Comparison of ENCODE assay signal across 1 cellular context in genomic region chr7:98357751-98358161, GRCh38.
A peak's percentile ranks its signal among the peaks of the same experiment; 100 is the strongest.
TF ChIP-seq lines count a peak whose summit lies in the region.

No MANE protein-coding gene starts in this region.

TF ChIP-seq in A549, 52 proteins besides CTCF, POLR2A, EP300 and RAD21 (continued from another document):
- TF ChIP-seq HMGXB4 (CRISPR knock-in tag; IDR thresholded peaks at IDR 0.05; ENCODE audit: borderline replicate concordance) (no peak), FOXS1 (CRISPR knock-in tag; IDR thresholded peaks at IDR 0.05) (no peak), CBX2 (IDR thresholded peaks at IDR 0.05; ENCODE audit: borderline replicate concordance, low read depth) (no peak), NR3C1 (IDR thresholded peaks at IDR 0.05) (no peak), ZSCAN20 (CRISPR knock-in tag; IDR thresholded peaks at IDR 0.05) (no peak), NPAS2 (CRISPR knock-in tag; IDR thresholded peaks at IDR 0.05; ENCODE audit: borderline replicate concordance) (no peak), REST (IDR thresholded peaks at IDR 0.05) (no peak), ZNF302 (CRISPR knock-in tag; IDR thresholded peaks at IDR 0.05) (no peak), TFCP2L1 (CRISPR knock-in tag; IDR thresholded peaks at IDR 0.05) (no peak), CBX8 (IDR thresholded peaks at IDR 0.05) (no peak), E2F6 (IDR thresholded peaks at IDR 0.05; ENCODE audit: borderline replicate concordance, low read depth) (no peak), KDM1A (IDR thresholded peaks at IDR 0.05; ENCODE audit: low read depth) (no peak), RFX5 (IDR thresholded peaks at IDR 0.05) (0 out of 2 replicates have a peak, but pooled peaks have one; percentile 26), SREBF2 (IDR thresholded peaks at IDR 0.05) (no peak), RCOR1 (IDR thresholded peaks at IDR 0.05; ENCODE audit: low read depth, low read length) (no peak), ZFP36 (IDR thresholded peaks at IDR 0.05; ENCODE audit: borderline replicate concordance, partially characterized antibody) (no peak), MAZ (IDR thresholded peaks at IDR 0.05; ENCODE audit: borderline replicate concordance, low read depth, low read length) (no peak), HES2 (IDR thresholded peaks at IDR 0.05) (peak; percentile 47; the same call in 1 of the 2 replicates), CHD4 (IDR thresholded peaks at IDR 0.05; ENCODE audit: borderline replicate concordance) (no peak), HDAC2 (IDR thresholded peaks at IDR 0.05) (no peak), ESRRA (IDR thresholded peaks at IDR 0.05; ENCODE audit: borderline replicate concordance, low read length) (peak; percentile 95), HOXB5 (CRISPR knock-in tag; IDR thresholded peaks at IDR 0.05) (no peak), ELK1 (IDR thresholded peaks at IDR 0.05; ENCODE audit: low read depth, low read length) (no peak), PHF8 (IDR thresholded peaks at IDR 0.05; ENCODE audit: borderline replicate concordance, low read depth) (no peak), BHLHE40 (IDR thresholded peaks at IDR 0.05; ENCODE audit: low read depth, low read length) (no peak), CHD2 (IDR thresholded peaks at IDR 0.05; ENCODE audit: low read length, partially characterized antibody) (no peak), SMC3 (IDR thresholded peaks at IDR 0.05) (no peak; the same call in 2 of the 3 replicates), RNF2 (IDR thresholded peaks at IDR 0.05; ENCODE audit: borderline replicate concordance, low read depth) (no peak), HOXA7 (CRISPR knock-in tag; IDR thresholded peaks at IDR 0.05) (no peak), NFE2L2 (conservative IDR thresholded peaks at IDR 0.05; ENCODE audit: low read length) (no peak), ZC3H11A (IDR thresholded peaks at IDR 0.05) (no peak), FOSL2 (IDR thresholded peaks at IDR 0.05) (peak; percentile 43; the same call in 1 of the 2 replicates), FOSL2 (CRISPR knock-in tag; IDR thresholded peaks at IDR 0.05) (peak; percentile 81)
- TF ChIP-seq, protein P1, sequence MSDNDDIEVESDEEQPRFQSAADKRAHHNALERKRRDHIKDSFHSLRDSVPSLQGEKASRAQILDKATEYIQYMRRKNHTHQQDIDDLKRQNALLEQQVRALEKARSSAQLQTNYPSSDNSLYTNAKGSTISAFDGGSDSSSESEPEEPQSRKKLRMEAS (IDR thresholded peaks at IDR 0.05): peak; percentile 59; the same call in 1 of the 2 replicates
- TF ChIP-seq, protein P2, sequence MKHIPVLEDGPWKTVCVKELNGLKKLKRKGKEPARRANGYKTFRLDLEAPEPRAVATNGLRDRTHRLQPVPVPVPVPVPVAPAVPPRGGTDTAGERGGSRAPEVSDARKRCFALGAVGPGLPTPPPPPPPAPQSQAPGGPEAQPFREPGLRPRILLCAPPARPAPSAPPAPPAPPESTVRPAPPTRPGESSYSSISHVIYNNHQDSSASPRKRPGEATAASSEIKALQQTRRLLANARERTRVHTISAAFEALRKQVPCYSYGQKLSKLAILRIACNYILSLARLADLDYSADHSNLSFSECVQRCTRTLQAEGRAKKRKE (CRISPR knock-in tag; IDR thresholded peaks at IDR 0.05; ENCODE audit: low read depth): no peak
- TF ChIP-seq, protein P3, sequence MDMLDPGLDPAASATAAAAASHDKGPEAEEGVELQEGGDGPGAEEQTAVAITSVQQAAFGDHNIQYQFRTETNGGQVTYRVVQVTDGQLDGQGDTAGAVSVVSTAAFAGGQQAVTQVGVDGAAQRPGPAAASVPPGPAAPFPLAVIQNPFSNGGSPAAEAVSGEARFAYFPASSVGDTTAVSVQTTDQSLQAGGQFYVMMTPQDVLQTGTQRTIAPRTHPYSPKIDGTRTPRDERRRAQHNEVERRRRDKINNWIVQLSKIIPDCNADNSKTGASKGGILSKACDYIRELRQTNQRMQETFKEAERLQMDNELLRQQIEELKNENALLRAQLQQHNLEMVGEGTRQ (IDR thresholded peaks at IDR 0.05): no peak
